Comparison of ENCODE assay signal across 1 cellular context in genomic region chr13:78193853-78194252, GRCh38.
TF ChIP-seq lines count a peak whose summit lies in the region.

No MANE protein-coding gene starts in this region.

TF ChIP-seq in GM12878, 131 proteins besides CTCF, POLR2A, EP300 and RAD21 (continued from another document):
- no peak for TF ChIP-seq ZBTB11 (CRISPR knock-in tag; IDR thresholded peaks at IDR 0.05)
- peak; percentile 70; the same call in 1 of the 2 replicates for TF ChIP-seq BACH1 (IDR thresholded peaks at IDR 0.05; ENCODE audit: borderline replicate concordance)
- no peak for TF ChIP-seq BRCA1 (IDR thresholded peaks at IDR 0.05; ENCODE audit: low read depth, low read length)
- no peak for TF ChIP-seq WRNIP1 (IDR thresholded peaks at IDR 0.05; ENCODE audit: borderline replicate concordance, low read depth, low read length)
- no peak for TF ChIP-seq NRF1 (conservative IDR thresholded peaks at IDR 0.05; ENCODE audit: low read depth, low read length)
- no peak for TF ChIP-seq NR2C2 (IDR thresholded peaks at IDR 0.05; ENCODE audit: borderline replicate concordance, control insufficient read depth, insufficient read length, low read depth)
- no peak for TF ChIP-seq PBX3 (IDR thresholded peaks at IDR 0.05; ENCODE audit: insufficient replicate concordance, low read depth, low read length)
- TF ChIP-seq SMAD1 (IDR thresholded peaks at IDR 0.05; ENCODE audit: low read depth, partially characterized antibody) = no peak
- TF ChIP-seq DPF2 (IDR thresholded peaks at IDR 0.05) = peak; percentile 79; the same call in 1 of the 2 replicates
- TF ChIP-seq PAX8 (IDR thresholded peaks at IDR 0.05) = no peak
- TF ChIP-seq CEBPB (IDR thresholded peaks at IDR 0.05; ENCODE audit: borderline replicate concordance in 1 of 2, low read depth in 2 of 2, low read length in 2 of 2) = no peak
- TF ChIP-seq EED (IDR thresholded peaks at IDR 0.05; ENCODE audit: low read depth) = peak; percentile 31; the same call in 1 of the 2 replicates
- TF ChIP-seq MEF2B (IDR thresholded peaks at IDR 0.05; ENCODE audit: partially characterized antibody, poor library complexity, severe bottlenecking) = peak; percentile 89
- TF ChIP-seq IKZF2 (IDR thresholded peaks at IDR 0.05) = peak; percentile 84 to 90
- TF ChIP-seq RELB (IDR thresholded peaks at IDR 0.05; ENCODE audit: low read depth) = peak; percentile 73; the same call in 1 of the 2 replicates
- TF ChIP-seq JUND (IDR thresholded peaks at IDR 0.05; ENCODE audit: low read depth, low read length) = peak; percentile 32; the same call in 1 of the 2 replicates
